In genomic region chr3:84522893-84523292, GRCh38 we compare ENCODE assay signal across 35 cellular contexts.
DNase-seq lines count a peak whose midpoint lies in the region; ATAC-seq and TF ChIP-seq lines count a peak whose summit lies in the region.
"Had no signal": no experiment of that assay in that cellular context is flagged by ENCODE, and none has a peak within 500 bp of the region (broad histone marks: within the 10 kb centered on the region; RNA-seq: fewer than 3 reads in every experiment).

No MANE protein-coding gene starts in this region.

- H2BK12ac ChIP-seq in neuronal stem cell (ENCODE audit: low read length) = no peak overlapping the region

- TF ChIP-seq POLR2A in NB4 (IDR thresholded peaks at IDR 0.05; ENCODE audit: extremely low read depth, insufficient read length) = no peak

- H3K79me1 ChIP-seq in neuronal stem cell (ENCODE audit: low read depth, low read length) = no peaks in the 10 kb centered on the region

- H4K8ac ChIP-seq in neuronal stem cell (ENCODE audit: low read depth, low read length) = peak overlapping the region; percentile 86

- in situ Hi-C loops in G401 (cut with HindIII; ENCODE audit: low sequenced_read_pairs) = no loop called here

- no peak overlapping the region for H2BK15ac ChIP-seq in neuronal stem cell (ENCODE audit: low read length)

- H2AK5ac ChIP-seq in neuronal stem cell (ENCODE audit: low read depth, low read length) = no peak overlapping the region

- H3K4me3 ChIP-seq in NB4 (ENCODE audit: low read depth, low read length) = no peak overlapping the region
- no peak overlapping the region for H3K4me3 ChIP-seq in neuronal stem cell (ENCODE audit: low read length in 2 of 2)
- H3K4me3 ChIP-seq: A549; BLaER1; BLaER1 treated with 17β-estradiol and CSF1 and Interleukin-3, amounts not matched to agents 10 nM and 100 nM had no signal

- no peaks in the 10 kb centered on the region for H3K4me1 ChIP-seq in neuronal stem cell (ENCODE audit: control insufficient read depth in 2 of 2, insufficient read depth in 1 of 2, low read depth in 1 of 2, low read length in 2 of 2)
- H3K4me1 ChIP-seq: A549; BE2C; BLaER1; BLaER1 treated with 17β-estradiol and CSF1 and Interleukin-3, amounts not matched to agents 10 nM and 100 nM; Caco-2 had no signal

- no peak for ATAC-seq in activated CD4-positive, CD25-positive, alpha-beta regulatory T cell treated with anti-CD3 and anti-CD28 coated beads, Interleukin-2, amount 50 U/mL, for 24 hours
- ATAC-seq: A549; CD8-positive, alpha-beta T cell had no signal

- H3K27me3 Mint-ChIP-seq in activated T-helper 2 cell treated with anti-CD3 and anti-CD28 coated beads, Interferon-gamma antibody, Interleukin-2, Interleukin-4, amounts not matched to agents 10 μg/mL and 5 μg/mL and 100 μg/mL, durations not matched to agents 14 hours and 24 hours and 36 hours (ENCODE audit: low read depth) = no peaks in the 10 kb centered on the region
- H3K27me3 Mint-ChIP-seq: B cell; CD4-positive, alpha-beta memory T cell; CD4-positive, alpha-beta T cell; CD4-positive, CD25-positive, alpha-beta regulatory T cell; CD8-positive, alpha-beta memory T cell had no signal

- H3K36me3 Mint-ChIP-seq in activated T-helper 2 cell treated with anti-CD3 and anti-CD28 coated beads, Interferon-gamma antibody, Interleukin-2, Interleukin-4, amounts not matched to agents 10 μg/mL and 5 μg/mL and 100 μg/mL, durations not matched to agents 14 hours and 24 hours and 36 hours (ENCODE audit: low read depth) = no peaks in the 10 kb centered on the region
- H3K36me3 Mint-ChIP-seq: CD14-positive monocyte; CD4-positive, alpha-beta memory T cell; CD4-positive, CD25-positive, alpha-beta regulatory T cell; CD8-positive, alpha-beta T cell had no signal

- no peak overlapping the region for H2BK120ac ChIP-seq in neuronal stem cell (ENCODE audit: low read depth, low read length)

- intact Hi-C loops in posterior vena cava (cut with DNase I) = no loop called here
- intact Hi-C loops in activated T-helper 2 cell treated with anti-CD3 and anti-CD28 coated beads, Interferon-gamma antibody, Interleukin-2, Interleukin-4, amounts not matched to agents 10 μg/mL and 5 μg/mL and 100 μg/mL, durations not matched to agents 14 hours and 24 hours and 36 hours (cut with micrococcal nuclease) = no loop called here

- H3K36me3 ChIP-seq in neuronal stem cell (replicated peaks in 1 of 2; ENCODE audit: control insufficient read depth in 2 of 2, insufficient read depth in 2 of 2, low read length in 2 of 2) = no peaks in the 10 kb centered on the region
- H3K36me3 ChIP-seq: BE2C; BLaER1; BLaER1 treated with 17β-estradiol and CSF1 and Interleukin-3, amounts not matched to agents 10 nM and 100 nM had no signal

- peaks cover 31% of the 10 kb centered on the region for H3K9me3 Mint-ChIP-seq in activated T-helper 2 cell treated with anti-CD3 and anti-CD28 coated beads, Interferon-gamma antibody, Interleukin-2, Interleukin-4, amounts not matched to agents 10 μg/mL and 5 μg/mL and 100 μg/mL, durations not matched to agents 14 hours and 24 hours and 36 hours

- no peak overlapping the region for H3K4me2 ChIP-seq in neuronal stem cell (ENCODE audit: insufficient read depth, low read length, poor library complexity, severe bottlenecking)
- H3K4me2 ChIP-seq: A549; BLaER1; BLaER1 treated with 17β-estradiol and CSF1 and Interleukin-3, amounts not matched to agents 10 nM and 100 nM had no signal

- H3K4ac ChIP-seq in neuronal stem cell (ENCODE audit: low read length) = no peak overlapping the region

- H3K27me3 ChIP-seq in neuronal stem cell (ENCODE audit: control insufficient read depth in 3 of 3, insufficient read depth in 3 of 3, low read depth in 1 of 3, low read length in 3 of 3) = no peaks in the 10 kb centered on the region
- H3K27me3 ChIP-seq: BE2C; BLaER1; BLaER1 treated with 17β-estradiol and CSF1 and Interleukin-3, amounts not matched to agents 10 nM and 100 nM had no signal

- H3K4me1 Mint-ChIP-seq in activated T-helper 2 cell treated with anti-CD3 and anti-CD28 coated beads, Interferon-gamma antibody, Interleukin-2, Interleukin-4, amounts not matched to agents 10 μg/mL and 5 μg/mL and 100 μg/mL, durations not matched to agents 14 hours and 24 hours and 36 hours (ENCODE audit: low read depth) = no peaks in the 10 kb centered on the region
- H3K4me1 Mint-ChIP-seq: B cell; CD14-positive monocyte; CD4-positive, alpha-beta memory T cell; CD4-positive, CD25-positive, alpha-beta regulatory T cell; CD8-positive, alpha-beta memory T cell had no signal

- H3K23ac ChIP-seq in neuronal stem cell (ENCODE audit: low read depth, low read length, poor library complexity) = no peak overlapping the region

- peaks cover 5 to 9% of the 10 kb centered on the region in 2 donors for H3K9me3 ChIP-seq in neuronal stem cell (replicated peaks in 1 of 2; ENCODE audit: control insufficient read depth in 2 of 2, insufficient read depth in 1 of 2, low read depth in 1 of 2, low read length in 2 of 2)
- H3K9me3 ChIP-seq: BE2C, Caco-2 had no signal

- no peak overlapping the region for H3K9ac ChIP-seq in neuronal stem cell (ENCODE audit: low read depth, low read length, poor library complexity)
- H3K9ac ChIP-seq: BLaER1; BLaER1 treated with 17β-estradiol and CSF1 and Interleukin-3, amounts not matched to agents 10 nM and 100 nM had no signal

- H3K27ac ChIP-seq in neuronal stem cell (replicated peaks; ENCODE audit: low read length) = no peak overlapping the region
- H3K27ac ChIP-seq: 22Rv1; A549; BLaER1; BLaER1 treated with 17β-estradiol and CSF1 and Interleukin-3, amounts not matched to agents 10 nM and 100 nM; C4-2B had no signal

- H4K91ac ChIP-seq in neuronal stem cell (ENCODE audit: low read depth, low read length, poor library complexity) = no peak overlapping the region

- no CpG with 5 or more reads among the region's 6 CpGs for WGBS in neuronal stem cell (ENCODE audit: extremely low coverage in 2 of 2, insufficient read length in 2 of 2, insufficient replicate concordance in 1 of 2), 2 donors

- peak overlapping the region; percentile 28 for H3K18ac ChIP-seq in neuronal stem cell (ENCODE audit: low read length)

- no peak overlapping the region for H3K4me3 Mint-ChIP-seq in activated T-helper 2 cell treated with anti-CD3 and anti-CD28 coated beads, Interferon-gamma antibody, Interleukin-2, Interleukin-4, amounts not matched to agents 10 μg/mL and 5 μg/mL and 100 μg/mL, durations not matched to agents 14 hours and 24 hours and 36 hours (ENCODE audit: low read depth)
- H3K4me3 Mint-ChIP-seq: B cell; CD14-positive monocyte; CD4-positive, alpha-beta memory T cell; CD4-positive, alpha-beta T cell; CD4-positive, CD25-positive, alpha-beta regulatory T cell; CD8-positive, alpha-beta memory T cell; CD8-positive, alpha-beta T cell had no signal

- peak; percentile 14 for DNase-seq in NB4 (ENCODE audit: low read depth)
- DNase-seq in UCSD-AML1 (lab: John Stamatoyannopoulos, UW; ENCODE audit: unreplicated experiment) = peak; percentile 2
- no peak for DNase-seq in neuronal stem cell (ENCODE audit: low spot score)
- DNase-seq in posterior vena cava (ENCODE audit: low spot score) = peak; percentile 52
- no peak for DNase-seq in G401 (ENCODE audit: low spot score)
- no peak for DNase-seq in activated T-helper 2 cell treated with anti-CD3 and anti-CD28 coated beads, Interferon-gamma antibody, Interleukin-2, Interleukin-4, amounts not matched to agents 10 μg/mL and 5 μg/mL and 100 μg/mL, durations not matched to agents 14 hours and 24 hours and 36 hours (ENCODE audit: low spot score)
- DNase-seq in germinal center (ENCODE audit: low spot score) = no peak
- DNase-seq: 8988T; ACHN; AML-193; BE2C; C1 segment of cervical spinal cord; Caco-2; Calu3; CD4-positive, alpha-beta memory T cell; CD4-positive, alpha-beta T cell; CD4-positive, CD25-positive, alpha-beta regulatory T cell; CD8-positive, alpha-beta memory T cell; CD8-positive, alpha-beta T cell; COR-L47; DMS 273 treated with DMSO at 0.1 percent for 48 hours; DMS153; DMS53; DMS79; DMS79 treated with DMSO at 0.1 percent for 48 hours; DND-41; EL had no signal

- H2AFZ ChIP-seq in neuronal stem cell (ENCODE audit: low read length) = no peak overlapping the region

- no peak overlapping the region for H2BK5ac ChIP-seq in neuronal stem cell (ENCODE audit: low read length)

- H3K27ac Mint-ChIP-seq in activated T-helper 2 cell treated with anti-CD3 and anti-CD28 coated beads, Interferon-gamma antibody, Interleukin-2, Interleukin-4, amounts not matched to agents 10 μg/mL and 5 μg/mL and 100 μg/mL, durations not matched to agents 14 hours and 24 hours and 36 hours = no peak overlapping the region
- H3K27ac Mint-ChIP-seq: B cell; CD14-positive monocyte; CD4-positive, alpha-beta memory T cell; CD4-positive, alpha-beta T cell; CD4-positive, CD25-positive, alpha-beta regulatory T cell; CD8-positive, alpha-beta T cell had no signal

- TF ChIP-seq CTCF in NB4 (IDR thresholded peaks at IDR 0.05; ENCODE audit: low read depth, low read length) = no peak

- H3K14ac ChIP-seq in neuronal stem cell (ENCODE audit: low read length) = no peak overlapping the region

Comparison
In these comparisons a context has a peak if more than half of its experiments do, and no peak if none do; other contexts are left out.
1. DNase-seq: peak in NB4 (single experiment), UCSD-AML1 (single experiment) and posterior vena cava (single experiment); none in neuronal stem cell (single experiment), G401 (single experiment), activated T-helper 2 cell treated with anti-CD3 and anti-CD28 coated beads, Interferon-gamma antibody, Interleukin-2, Interleukin-4, amounts not matched to agents 10 μg/mL and 5 μg/mL and 100 μg/mL, durations not matched to agents 14 hours and 24 hours and 36 hours (single experiment) and germinal center (single experiment).